Comparison of ENCODE assay signal across 10 cellular contexts in the genomic region with DNA sequence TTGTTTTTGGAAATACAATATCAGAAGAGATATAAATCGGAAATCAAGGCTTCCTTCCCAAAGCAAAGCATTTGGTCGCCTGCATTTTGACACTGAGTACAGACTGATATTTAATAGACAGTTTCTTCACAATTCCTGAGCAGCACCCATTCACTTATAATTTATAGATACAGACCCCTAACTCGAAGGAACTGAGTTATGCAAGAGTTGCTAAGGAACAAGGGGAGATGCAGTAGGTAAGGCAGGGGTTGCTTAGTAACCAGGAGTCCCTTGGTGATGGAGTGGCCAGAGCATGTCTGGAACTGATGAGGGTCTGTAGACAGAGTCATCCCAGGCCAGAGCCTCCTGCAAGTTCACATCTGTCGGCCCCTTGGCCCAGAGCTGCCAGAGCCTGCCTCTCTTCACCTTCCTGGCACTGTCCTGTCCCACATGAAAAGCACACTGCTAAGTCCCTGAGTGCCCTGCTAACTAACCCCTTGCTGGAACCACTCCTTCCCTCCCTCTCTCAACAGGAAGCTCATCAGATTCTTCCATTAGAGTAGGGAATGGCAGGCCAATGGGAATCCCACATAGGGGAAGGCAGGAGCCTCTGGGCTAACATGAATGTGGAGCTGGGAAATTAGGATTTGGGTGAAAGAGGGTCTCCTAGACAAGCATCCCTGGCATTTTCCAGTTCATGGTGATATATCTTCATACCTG. TPM values are rescaled to one million over a fixed set of nuclear protein-coding genes. Genes with fewer than 3 reads are reported as not detected.
DNase-seq lines count a peak whose midpoint lies in the region; ATAC-seq, FAIRE-seq and TF ChIP-seq lines count a peak whose summit lies in the region.
"Had no signal": no experiment of that assay in that cellular context is flagged by ENCODE, and none has a peak within 500 bp of the region (broad histone marks: within the 10 kb centered on the region; RNA-seq: fewer than 3 reads in every experiment).

No MANE protein-coding gene starts in this region.

- TF ChIP-seq RAD21 in HepG2 (CRISPR knock-in tag; IDR thresholded peaks at IDR 0.05) = no peak

- H3K4me2 ChIP-seq in HepG2 (ENCODE audit: low read depth, low read length) = peak overlapping the region; percentile 90

- TF ChIP-seq EP300 in HepG2 (IDR thresholded peaks at IDR 0.05; ENCODE audit: low read depth in 2 of 2, low read length in 2 of 2) (no peak), HepG2 (CRISPR knock-in tag; IDR thresholded peaks at IDR 0.05; ENCODE audit: borderline replicate concordance) (no peak)

- peak; percentile 33 for DNase-seq in DMS53 (lab: John Stamatoyannopoulos, UW)
- DNase-seq in DMS53 treated with DMSO at 0.1 percent for 48 hours (lab: John Stamatoyannopoulos, UW; ENCODE audit: unreplicated experiment) = no peak
- DNase-seq in T-cell = no peak
- no peak for DNase-seq in HepG2 (ENCODE audit: low spot score)
- DNase-seq in stimulated activated naive B cell treated with anti-CD40 and anti-IgM and Interleukin-4, amounts not matched to agents 10 μg/mL and 1 μg/mL and 100 μg/mL, for 72 hours = no peak
- DNase-seq in NCI-H128 (lab: John Stamatoyannopoulos, UW; ENCODE audit: unreplicated experiment) = no peak
- no peak for DNase-seq in stimulated activated naive CD4-positive, alpha-beta T cell treated with Interleukin-2 at 50 U/mL for 16 hours (lab: John Stamatoyannopoulos, UW)

- no peak for TF ChIP-seq CTCF in HepG2 (CRISPR knock-in tag; IDR thresholded peaks at IDR 0.05)

- ATAC-seq in T-cell (replicated peaks in 1 of 4) (no peak), HepG2 (peak; percentile 2), GM18520 (IDR thresholded peaks at IDR 0.05; ENCODE audit: unreplicated experiment) (no peak)
- ATAC-seq in stimulated activated naive B cell treated with anti-CD40 and anti-IgM and Interleukin-4, amounts not matched to agents 10 μg/mL and 1 μg/mL and 100 μg/mL, for 72 hours (replicated peaks) = peak; percentile 30 to 36

- no peaks in the 10 kb centered on the region for H3K36me3 ChIP-seq in HepG2 (replicated peaks in 1 of 2; ENCODE audit: control insufficient read depth in 1 of 2, insufficient read depth in 2 of 2, low read length in 2 of 2)
- H3K36me3 ChIP-seq: prostate gland had no signal

- TF ChIP-seq POLR2A in HepG2 (IDR thresholded peaks at IDR 0.05; ENCODE audit: insufficient read depth in 1 of 2, low read depth in 2 of 2, low read length in 2 of 2) = no peak

- H2AFZ ChIP-seq in HepG2 (ENCODE audit: low read length) = peak overlapping the region; percentile 91

- FAIRE-seq in HepG2 (lab: Jason Lieb, UNC) = no peak

- H3K4me1 Mint-ChIP-seq in T-cell = peaks cover 7 to 11% (median 11%) of the 10 kb centered on the region in 3 donors
- peaks cover 5 to 13% of the 10 kb centered on the region in 2 donors for H3K4me1 Mint-ChIP-seq in stimulated activated naive B cell treated with anti-CD40 and anti-IgM and Interleukin-4, amounts not matched to agents 10 μg/mL and 1 μg/mL and 100 μg/mL, for 72 hours

- peak overlapping the region; percentile 1 to 44 for H3K27ac Mint-ChIP-seq in T-cell
- no peak overlapping the region for H3K27ac Mint-ChIP-seq in stimulated activated naive B cell treated with anti-CD40 and anti-IgM and Interleukin-4, amounts not matched to agents 10 μg/mL and 1 μg/mL and 100 μg/mL, for 72 hours

- peak overlapping the region; percentile 48 for H3K27ac ChIP-seq in HepG2 (ENCODE audit: extremely low read length, insufficient read depth, low read length)
- H3K27ac ChIP-seq: prostate gland had no signal

- peak overlapping the region; percentile 57 for H3K9ac ChIP-seq in HepG2 (ENCODE audit: insufficient read depth, low read depth, low read length)

- peak overlapping the region in 2 of 3 donors; percentile 58 to 63 for H3K4me3 Mint-ChIP-seq in T-cell
- no peak overlapping the region for H3K4me3 Mint-ChIP-seq in stimulated activated naive B cell treated with anti-CD40 and anti-IgM and Interleukin-4, amounts not matched to agents 10 μg/mL and 1 μg/mL and 100 μg/mL, for 72 hours

- H3K9me3 ChIP-seq in HepG2 (ENCODE audit: low read length) = no peaks in the 10 kb centered on the region
- H3K9me3 ChIP-seq: prostate gland had no signal

- H3K9me3 Mint-ChIP-seq in T-cell = peaks cover 0 to 2% (median 0%) of the 10 kb centered on the region in 3 donors
- peaks cover 2 to 4% of the 10 kb centered on the region in 2 donors for H3K9me3 Mint-ChIP-seq in stimulated activated naive B cell treated with anti-CD40 and anti-IgM and Interleukin-4, amounts not matched to agents 10 μg/mL and 1 μg/mL and 100 μg/mL, for 72 hours

- H3K4me3 ChIP-seq in HepG2 (replicated peaks in 1 of 3; ENCODE audit: insufficient read depth in 1 of 3, low read depth in 2 of 3, low read length in 3 of 3) = peak overlapping the region; percentile 35 to 59 (median 41)
- H3K4me3 ChIP-seq: prostate gland had no signal

- POLR2A ChIA-PET in T-cell (lab: Charles Lee) (interaction anchor here in 1 of 2 donors (0.6 kb wide), 1 partner anchor 51 kb away, joined by 3 read pairs; no protein-coding TSS in a partner anchor), HepG2 (lab: Yijun Ruan, JAX) (interaction anchor here (0.9 to 13.7 kb wide), 31 partner anchors 9 to 655 kb away, joined by 3 to 1105 read pairs (median 5); partner anchors contain the start of genes AP1G2, DCAF11, DHRS4 and EMC9)

- H3K79me2 ChIP-seq in HepG2 (ENCODE audit: insufficient read depth, low read length) = peaks cover 14% of the 10 kb centered on the region

- peaks cover 72% of the 10 kb centered on the region for H3K4me1 ChIP-seq in HepG2 (ENCODE audit: insufficient read depth, low read length)
- H3K4me1 ChIP-seq: prostate gland had no signal

- in situ Hi-C loops in HepG2 (cut with HindIII; ENCODE audit: extremely low pct_ligation_motif_present, low pct_unique_long_range_greater_than_20kb) = loop anchor here (5.0 kb wide), 1 partner anchor 45 kb away; no protein-coding TSS in a partner anchor

- H3K27me3 Mint-ChIP-seq in T-cell = no peaks in the 10 kb centered on the region
- peaks cover 18 to 25% of the 10 kb centered on the region in 2 donors for H3K27me3 Mint-ChIP-seq in stimulated activated naive B cell treated with anti-CD40 and anti-IgM and Interleukin-4, amounts not matched to agents 10 μg/mL and 1 μg/mL and 100 μg/mL, for 72 hours

- TSS peak; percentile 9 for BruUV-seq in HepG2 (replicated peaks; lab: Mats Ljungman, UMichigan)

- 38% methylated on average over 4 of the region's 4 CpGs for WGBS in HepG2 (ENCODE audit: low lambda C conversion rate)

- CTCF ChIA-PET in T-cell (lab: Charles Lee) (interaction anchor here (0.6 to 3.0 kb wide), 23 partner anchors 9 to 481 kb away, joined by 3 to 16 read pairs (median 5); no protein-coding TSS in a partner anchor), HepG2 (lab: Yijun Ruan, JAX; ENCODE audit: low intra/inter-chr PET ratio, low total read pairs) (interaction anchor here (0.9 to 7.4 kb wide), 12 partner anchors 11 to 322 kb away, joined by 3 to 207 read pairs (median 6); partner anchors contain the start of gene AP1G2)

- intact Hi-C loops in HepG2 (cut with micrococcal nuclease; ENCODE audit: unreplicated experiment) = loop anchor here (1.0 kb wide), 2 partner anchors 19 to 43 kb away; no protein-coding TSS in a partner anchor

- H4K20me1 ChIP-seq in HepG2 (ENCODE audit: insufficient read depth, low read length) = peaks cover 14% of the 10 kb centered on the region

- no peaks in the 10 kb centered on the region for H3K36me3 Mint-ChIP-seq in T-cell
- H3K36me3 Mint-ChIP-seq in stimulated activated naive B cell treated with anti-CD40 and anti-IgM and Interleukin-4, amounts not matched to agents 10 μg/mL and 1 μg/mL and 100 μg/mL, for 72 hours = no peaks in the 10 kb centered on the region

- no peaks in the 10 kb centered on the region; a peak in 1 of 5 replicates for H3K27me3 ChIP-seq in HepG2 (ENCODE audit: control insufficient read depth in 1 of 2, insufficient read depth in 2 of 2, low read length in 2 of 2)
- H3K27me3 ChIP-seq: dorsolateral prefrontal cortex had no signal

RNA-seq across cellular contexts. Expression of gene DHRS2, which starts 3.6 kb away (rescaled TPM):
- total RNA-seq in T-cell (under 1 TPM in 4 of 5 donors, not detected in 1; 0.19 to 0.82 (median 0.52) TPM), HepG2 (2016; rRNA removed; fragmentation: Illumina TruSeq; extraction: Trizol) (2,867 and 3,021 TPM in 2 replicates)
- total RNA-seq in HepG2 (2016; cell fraction: cytosol; rRNA removed; fragmentation: Illumina TruSeq; extraction: Trizol; ENCODE audit: low read depth) = 582 and 659 TPM in 2 replicates
- total RNA-seq in HepG2 (2016; cell fraction: insoluble cytoplasmic fraction; rRNA removed; fragmentation: Illumina TruSeq; extraction: Trizol) = 2,776 and 3,102 TPM in 2 replicates
- 925 and 1,194 TPM in 2 replicates for total RNA-seq in HepG2 (2016; cell fraction: membrane; rRNA removed; fragmentation: Illumina TruSeq; extraction: Trizol)
- 2,259 and 2,462 TPM in 2 replicates for total RNA-seq in HepG2 (2016; cell fraction: nucleus; rRNA removed; fragmentation: Illumina TruSeq; extraction: Trizol)
- 1,596 and 1,621 TPM in 2 replicates for polyA plus RNA-seq in HepG2 (2011; rRNA removed)
- 1,194 and 1,328 TPM in 2 replicates for polyA plus RNA-seq in HepG2 (2011; cell fraction: cytosol; rRNA removed)
- 2,740 and 3,322 TPM in 2 replicates for polyA plus RNA-seq in HepG2 (2011; cell fraction: nucleus; rRNA removed)
- 740 and 1,093 TPM in 2 replicates for polyA plus RNA-seq in HepG2 (2012)
- 288 and 375 TPM in 2 replicates for polyA plus RNA-seq in HepG2 (2016; cell fraction: cytosol; fragmentation: Illumina TruSeq; extraction: Trizol; ENCODE audit: low read depth)
- polyA plus RNA-seq in HepG2 (2016; cell fraction: insoluble cytoplasmic fraction; fragmentation: Illumina TruSeq; extraction: Trizol; ENCODE audit: low read depth) = 2,577 and 2,685 TPM in 2 replicates
- 518 and 720 TPM in 2 replicates for polyA plus RNA-seq in HepG2 (2016; cell fraction: membrane; fragmentation: Illumina TruSeq; extraction: Trizol; ENCODE audit: low read depth)
- 3,957 and 4,035 TPM in 2 replicates for polyA plus RNA-seq in HepG2 (2016; cell fraction: nucleus; fragmentation: Illumina TruSeq; extraction: Trizol; ENCODE audit: insufficient read depth, low read depth)
- polyA minus RNA-seq in HepG2 (2011; rRNA and poly(A)+ RNA removed; ENCODE audit: low replicate concordance) = 4.9 and 1,419 TPM in 2 replicates
- polyA minus RNA-seq in HepG2 (2011; cell fraction: cytosol; rRNA and poly(A)+ RNA removed) = 390 and 391 TPM in 2 replicates
- 1,540 and 1,882 TPM in 2 replicates for polyA minus RNA-seq in HepG2 (2011; cell fraction: nucleus; rRNA and poly(A)+ RNA removed)

RNA-seq across cellular contexts. Expression of gene JPH4, which starts 54.0 kb away (rescaled TPM):
- total RNA-seq in T-cell (under 1 TPM in 2 of 5 donors, not detected in 3; 0.10 to 0.13 TPM), HepG2 (2016; rRNA removed; fragmentation: Illumina TruSeq; extraction: Trizol) (0.14 and 0.22 TPM in 2 replicates)
- 0.10 TPM in 1 of 2 replicates, not detected in the other for total RNA-seq in HepG2 (2016; cell fraction: cytosol; rRNA removed; fragmentation: Illumina TruSeq; extraction: Trizol; ENCODE audit: low read depth)
- 0.13 and 0.15 TPM in 2 replicates for total RNA-seq in HepG2 (2016; cell fraction: insoluble cytoplasmic fraction; rRNA removed; fragmentation: Illumina TruSeq; extraction: Trizol)
- total RNA-seq in HepG2 (2016; cell fraction: membrane; rRNA removed; fragmentation: Illumina TruSeq; extraction: Trizol) = 0.10 and 0.22 TPM in 2 replicates
- total RNA-seq in HepG2 (2016; cell fraction: nucleus; rRNA removed; fragmentation: Illumina TruSeq; extraction: Trizol) = 0.12 and 0.44 TPM in 2 replicates
- polyA plus RNA-seq in HepG2 (2011; rRNA removed) = 0.08 and 0.16 TPM in 2 replicates
- polyA plus RNA-seq in HepG2 (2011; cell fraction: cytosol; rRNA removed) = 0.15 and 0.18 TPM in 2 replicates
- polyA plus RNA-seq in HepG2 (2011; cell fraction: nucleus; rRNA removed) = 1.1 TPM in 2 replicates
- 0.16 and 0.54 TPM in 2 replicates for polyA plus RNA-seq in HepG2 (2012)
- 0.05 and 0.10 TPM in 2 replicates for polyA plus RNA-seq in HepG2 (2016; cell fraction: cytosol; fragmentation: Illumina TruSeq; extraction: Trizol; ENCODE audit: low read depth)
- polyA plus RNA-seq in HepG2 (2016; cell fraction: insoluble cytoplasmic fraction; fragmentation: Illumina TruSeq; extraction: Trizol; ENCODE audit: low read depth) = 0.22 and 0.33 TPM in 2 replicates
- polyA plus RNA-seq in HepG2 (2016; cell fraction: membrane; fragmentation: Illumina TruSeq; extraction: Trizol; ENCODE audit: low read depth) = 0.10 and 0.17 TPM in 2 replicates
- polyA plus RNA-seq in HepG2 (2016; cell fraction: nucleus; fragmentation: Illumina TruSeq; extraction: Trizol; ENCODE audit: insufficient read depth, low read depth) = 0.42 and 0.55 TPM in 2 replicates
- 0.18 TPM in 1 of 2 replicates, not detected in the other for polyA minus RNA-seq in HepG2 (2011; rRNA and poly(A)+ RNA removed; ENCODE audit: low replicate concordance)
- polyA minus RNA-seq in HepG2 (2011; cell fraction: cytosol; rRNA and poly(A)+ RNA removed) = 0.35 TPM in 1 of 2 replicates, not detected in the other
- polyA minus RNA-seq in HepG2 (2011; cell fraction: nucleus; rRNA and poly(A)+ RNA removed) = 0.13 and 0.25 TPM in 2 replicates

Comparison
In these comparisons a context has a peak if more than half of its experiments do, and no peak if none do; other contexts are left out.
1. ATAC-seq: peak in HepG2 (single experiment) and stimulated activated naive B cell treated with anti-CD40 and anti-IgM and Interleukin-4, amounts not matched to agents 10 μg/mL and 1 μg/mL and 100 μg/mL, for 72 hours (2 of 2); none in T-cell (0 of 4) and GM18520 (single experiment).
2. H3K4me3 Mint-ChIP-seq: peak in T-cell (2 of 3); none in stimulated activated naive B cell treated with anti-CD40 and anti-IgM and Interleukin-4, amounts not matched to agents 10 μg/mL and 1 μg/mL and 100 μg/mL, for 72 hours (0 of 2).
3. RNA of gene DHRS2, which starts 3.6 kb away (total RNA-seq): 582 to 3,102 TPM in HepG2; 0.19 to 0.82 TPM in T-cell; every median in the first group is over 100 times any median in the second.